8 cellular contexts compared by ENCODE assay signal in the genomic region with DNA sequence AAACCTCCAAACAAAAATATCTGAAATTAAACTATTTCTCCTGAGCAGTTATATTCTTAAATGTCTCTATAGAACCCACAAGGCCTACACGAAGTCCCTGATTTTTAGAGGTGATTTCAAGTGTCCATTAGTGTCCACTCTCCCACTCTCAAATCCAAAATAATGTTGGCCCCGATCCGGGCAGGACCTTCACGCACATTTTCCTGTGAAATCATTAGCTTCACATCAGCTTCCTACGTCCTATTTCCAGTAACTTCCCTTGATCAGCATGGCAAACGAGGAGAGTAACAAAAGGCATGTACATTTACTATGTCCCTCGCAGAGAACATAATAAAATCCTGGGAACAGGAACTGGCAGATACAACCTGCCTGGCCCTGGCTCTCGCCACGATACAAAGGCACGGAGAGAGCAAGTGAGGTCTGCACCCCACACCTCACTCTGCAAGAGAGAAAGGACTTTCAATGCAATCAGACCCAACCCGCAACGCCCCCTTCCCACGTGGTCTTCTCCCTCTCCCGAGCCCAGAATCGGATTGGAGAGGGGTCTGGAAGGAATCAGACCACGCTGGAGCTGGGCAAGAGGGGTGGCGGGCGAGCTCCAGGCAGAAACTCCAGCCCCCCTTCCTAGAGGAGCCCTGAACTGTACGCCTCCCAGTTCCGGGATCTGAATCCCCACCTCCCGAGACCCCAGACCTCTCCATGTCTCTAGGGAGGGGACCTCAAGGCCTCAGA. TPM values are rescaled to one million over a fixed set of nuclear protein-coding genes. Genes with fewer than 3 reads are reported as not detected.
A peak's percentile ranks its signal among the peaks of the same experiment; 100 is the strongest.
DNase-seq lines count a peak whose midpoint lies in the region; ATAC-seq and TF ChIP-seq lines count a peak whose summit lies in the region.

No MANE protein-coding gene starts in this region.

- intact Hi-C loops in lower leg skin (cut with DNase I; ENCODE audit: low total_unique reads), result no loop called here

- no peaks in the 10 kb centered on the region for H3K9me3 Mint-ChIP-seq in WTC11

- H3K36me3 Mint-ChIP-seq in WTC11, result peaks cover 5% of the 10 kb centered on the region

- H3K27ac Mint-ChIP-seq in WTC11, result peak overlapping the region; percentile 99

- 1 to 2% methylated on average over 19 to 20 of the region's 21 CpGs for WGBS in lower leg skin, 2 donors

- no peak for TF ChIP-seq POLR2A in lower leg skin (IDR thresholded peaks at IDR 0.05)

- POLR2A ChIA-PET in WTC11 (lab: Charles Lee), result interaction anchor here (1.0 to 1.5 kb wide), 5 partner anchors 9 to 251 kb away, joined by 3 to 5 read pairs (median 4); a partner anchor contains a TSS

- ATAC-seq in WTC11 (peak; percentile 33), GM18858 (IDR thresholded peaks at IDR 0.05; ENCODE audit: unreplicated experiment) (no peak)

- peak overlapping the region; percentile 88 for H3K4me3 ChIP-seq in HFF-Myc (replicated peaks; ENCODE audit: low read depth, low read length)
- peak overlapping the region; percentile 52 for H3K4me3 ChIP-seq in lower leg skin (ENCODE audit: low read depth, poor library complexity, severe bottlenecking)

- peak overlapping the region; percentile 97 for H3K4me3 Mint-ChIP-seq in WTC11

- CTCF ChIA-PET in WTC11 (lab: Charles Lee), result interaction anchor here (0.6 to 2.6 kb wide), 9 partner anchors 9 to 732 kb away, joined by 3 to 58 read pairs (median 5); a partner anchor contains a TSS

- H3K27me3 Mint-ChIP-seq in WTC11 (ENCODE audit: low read depth), result no peaks in the 10 kb centered on the region

- TF ChIP-seq CTCF in HFF-Myc (IDR thresholded peaks at IDR 0.05; ENCODE audit: low read depth, low read length, missing control alignments) (no peak), WTC11 (IDR thresholded peaks at IDR 0.05) (no peak), lower leg skin (IDR thresholded peaks at IDR 0.05) (no peak)

- DNase-seq in GM03348 (ENCODE audit: low spot score) (peak; percentile 72), HFF-Myc (ENCODE audit: extremely low read depth, low read depth) (no peak), NCI-H1930 (lab: John Stamatoyannopoulos, UW) (peak; percentile 19 to 36), WTC11 (ENCODE audit: low spot score) (peak; percentile 85), ecto neural progenitor cell (ENCODE audit: low spot score) (peak; percentile 93), lower leg skin (ENCODE audit: low spot score in 2 of 2) (peak in 1 of 2 donors; percentile 16)
- DNase-seq in stimulated activated CD4-positive, alpha-beta T cell treated with anti-CD3 and anti-CD28 coated beads, Interleukin-4, amount 100 ng/mL, for 1 hour, result peak; percentile 30

- peaks cover 36% of the 10 kb centered on the region for H3K4me1 Mint-ChIP-seq in WTC11

TF ChIP-seq in WTC11, 78 proteins besides CTCF, POLR2A, EP300 and RAD21 (continues in another document):
- no peak for TF ChIP-seq GABPB1 (CRISPR knock-in tag; IDR thresholded peaks at IDR 0.05)
- TF ChIP-seq SMAD3 (CRISPR knock-in tag; IDR thresholded peaks at IDR 0.05; ENCODE audit: borderline replicate concordance), result peak; percentile 19; the same call in 1 of the 2 replicates
- TF ChIP-seq SOX15 (CRISPR knock-in tag; IDR thresholded peaks at IDR 0.05), result no peak
- TF ChIP-seq, protein P1, sequence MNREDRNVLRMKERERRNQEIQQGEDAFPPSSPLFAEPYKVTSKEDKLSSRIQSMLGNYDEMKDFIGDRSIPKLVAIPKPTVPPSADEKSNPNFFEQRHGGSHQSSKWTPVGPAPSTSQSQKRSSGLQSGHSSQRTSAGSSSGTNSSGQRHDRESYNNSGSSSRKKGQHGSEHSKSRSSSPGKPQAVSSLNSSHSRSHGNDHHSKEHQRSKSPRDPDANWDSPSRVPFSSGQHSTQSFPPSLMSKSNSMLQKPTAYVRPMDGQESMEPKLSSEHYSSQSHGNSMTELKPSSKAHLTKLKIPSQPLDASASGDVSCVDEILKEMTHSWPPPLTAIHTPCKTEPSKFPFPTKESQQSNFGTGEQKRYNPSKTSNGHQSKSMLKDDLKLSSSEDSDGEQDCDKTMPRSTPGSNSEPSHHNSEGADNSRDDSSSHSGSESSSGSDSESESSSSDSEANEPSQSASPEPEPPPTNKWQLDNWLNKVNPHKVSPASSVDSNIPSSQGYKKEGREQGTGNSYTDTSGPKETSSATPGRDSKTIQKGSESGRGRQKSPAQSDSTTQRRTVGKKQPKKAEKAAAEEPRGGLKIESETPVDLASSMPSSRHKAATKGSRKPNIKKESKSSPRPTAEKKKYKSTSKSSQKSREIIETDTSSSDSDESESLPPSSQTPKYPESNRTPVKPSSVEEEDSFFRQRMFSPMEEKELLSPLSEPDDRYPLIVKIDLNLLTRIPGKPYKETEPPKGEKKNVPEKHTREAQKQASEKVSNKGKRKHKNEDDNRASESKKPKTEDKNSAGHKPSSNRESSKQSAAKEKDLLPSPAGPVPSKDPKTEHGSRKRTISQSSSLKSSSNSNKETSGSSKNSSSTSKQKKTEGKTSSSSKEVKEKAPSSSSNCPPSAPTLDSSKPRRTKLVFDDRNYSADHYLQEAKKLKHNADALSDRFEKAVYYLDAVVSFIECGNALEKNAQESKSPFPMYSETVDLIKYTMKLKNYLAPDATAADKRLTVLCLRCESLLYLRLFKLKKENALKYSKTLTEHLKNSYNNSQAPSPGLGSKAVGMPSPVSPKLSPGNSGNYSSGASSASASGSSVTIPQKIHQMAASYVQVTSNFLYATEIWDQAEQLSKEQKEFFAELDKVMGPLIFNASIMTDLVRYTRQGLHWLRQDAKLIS (CRISPR knock-in tag; IDR thresholded peaks at IDR 0.05; ENCODE audit: borderline replicate concordance), result 0 out of 2 replicates have a peak, but pooled peaks have one; percentile 14
- TF ChIP-seq, protein P2, sequence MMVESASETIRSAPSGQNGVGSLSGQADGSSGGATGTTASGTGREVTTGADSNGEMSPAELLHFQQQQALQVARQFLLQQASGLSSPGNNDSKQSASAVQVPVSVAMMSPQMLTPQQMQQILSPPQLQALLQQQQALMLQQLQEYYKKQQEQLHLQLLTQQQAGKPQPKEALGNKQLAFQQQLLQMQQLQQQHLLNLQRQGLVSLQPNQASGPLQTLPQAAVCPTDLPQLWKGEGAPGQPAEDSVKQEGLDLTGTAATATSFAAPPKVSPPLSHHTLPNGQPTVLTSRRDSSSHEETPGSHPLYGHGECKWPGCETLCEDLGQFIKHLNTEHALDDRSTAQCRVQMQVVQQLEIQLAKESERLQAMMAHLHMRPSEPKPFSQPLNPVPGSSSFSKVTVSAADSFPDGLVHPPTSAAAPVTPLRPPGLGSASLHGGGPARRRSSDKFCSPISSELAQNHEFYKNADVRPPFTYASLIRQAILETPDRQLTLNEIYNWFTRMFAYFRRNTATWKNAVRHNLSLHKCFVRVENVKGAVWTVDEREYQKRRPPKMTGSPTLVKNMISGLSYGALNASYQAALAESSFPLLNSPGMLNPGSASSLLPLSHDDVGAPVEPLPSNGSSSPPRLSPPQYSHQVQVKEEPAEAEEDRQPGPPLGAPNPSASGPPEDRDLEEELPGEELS (CRISPR knock-in tag; IDR thresholded peaks at IDR 0.05), result peak; percentile 71; the same call in 1 of the 2 replicates
- 0 out of 2 replicates have a peak, but pooled peaks have one; percentile 31 for TF ChIP-seq SMAD4 (CRISPR knock-in tag; IDR thresholded peaks at IDR 0.05)
- TF ChIP-seq, protein P3, sequence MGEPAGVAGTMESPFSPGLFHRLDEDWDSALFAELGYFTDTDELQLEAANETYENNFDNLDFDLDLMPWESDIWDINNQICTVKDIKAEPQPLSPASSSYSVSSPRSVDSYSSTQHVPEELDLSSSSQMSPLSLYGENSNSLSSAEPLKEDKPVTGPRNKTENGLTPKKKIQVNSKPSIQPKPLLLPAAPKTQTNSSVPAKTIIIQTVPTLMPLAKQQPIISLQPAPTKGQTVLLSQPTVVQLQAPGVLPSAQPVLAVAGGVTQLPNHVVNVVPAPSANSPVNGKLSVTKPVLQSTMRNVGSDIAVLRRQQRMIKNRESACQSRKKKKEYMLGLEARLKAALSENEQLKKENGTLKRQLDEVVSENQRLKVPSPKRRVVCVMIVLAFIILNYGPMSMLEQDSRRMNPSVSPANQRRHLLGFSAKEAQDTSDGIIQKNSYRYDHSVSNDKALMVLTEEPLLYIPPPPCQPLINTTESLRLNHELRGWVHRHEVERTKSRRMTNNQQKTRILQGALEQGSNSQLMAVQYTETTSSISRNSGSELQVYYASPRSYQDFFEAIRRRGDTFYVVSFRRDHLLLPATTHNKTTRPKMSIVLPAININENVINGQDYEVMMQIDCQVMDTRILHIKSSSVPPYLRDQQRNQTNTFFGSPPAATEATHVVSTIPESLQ (CRISPR knock-in tag; IDR thresholded peaks at IDR 0.05), result no peak
- TF ChIP-seq, protein P4, sequence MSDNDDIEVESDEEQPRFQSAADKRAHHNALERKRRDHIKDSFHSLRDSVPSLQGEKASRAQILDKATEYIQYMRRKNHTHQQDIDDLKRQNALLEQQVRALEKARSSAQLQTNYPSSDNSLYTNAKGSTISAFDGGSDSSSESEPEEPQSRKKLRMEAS (CRISPR knock-in tag; IDR thresholded peaks at IDR 0.05), result peak; percentile 89
- TF ChIP-seq JAZF1 (CRISPR knock-in tag; IDR thresholded peaks at IDR 0.05), result no peak
- TF ChIP-seq, protein P5, sequence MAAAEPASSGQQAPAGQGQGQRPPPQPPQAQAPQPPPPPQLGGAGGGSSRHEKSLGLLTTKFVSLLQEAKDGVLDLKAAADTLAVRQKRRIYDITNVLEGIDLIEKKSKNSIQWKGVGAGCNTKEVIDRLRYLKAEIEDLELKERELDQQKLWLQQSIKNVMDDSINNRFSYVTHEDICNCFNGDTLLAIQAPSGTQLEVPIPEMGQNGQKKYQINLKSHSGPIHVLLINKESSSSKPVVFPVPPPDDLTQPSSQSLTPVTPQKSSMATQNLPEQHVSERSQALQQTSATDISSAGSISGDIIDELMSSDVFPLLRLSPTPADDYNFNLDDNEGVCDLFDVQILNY (CRISPR knock-in tag; IDR thresholded peaks at IDR 0.05), result no peak
- TF ChIP-seq, protein P6, sequence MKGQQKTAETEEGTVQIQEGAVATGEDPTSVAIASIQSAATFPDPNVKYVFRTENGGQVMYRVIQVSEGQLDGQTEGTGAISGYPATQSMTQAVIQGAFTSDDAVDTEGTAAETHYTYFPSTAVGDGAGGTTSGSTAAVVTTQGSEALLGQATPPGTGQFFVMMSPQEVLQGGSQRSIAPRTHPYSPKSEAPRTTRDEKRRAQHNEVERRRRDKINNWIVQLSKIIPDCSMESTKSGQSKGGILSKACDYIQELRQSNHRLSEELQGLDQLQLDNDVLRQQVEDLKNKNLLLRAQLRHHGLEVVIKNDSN (CRISPR knock-in tag; IDR thresholded peaks at IDR 0.05), result peak; percentile 89
- TF ChIP-seq SP1 (CRISPR knock-in tag; conservative IDR thresholded peaks at IDR 0.05), result peak; percentile 24; the same call in 1 of the 2 replicates

RNA-seq across cellular contexts. Expression of a gene that starts 17.5 kb away (rescaled TPM):
- total RNA-seq in WTC11 (2021), result not detected in 3 replicates
- total RNA-seq in lower leg skin, result not detected

RNA-seq across cellular contexts. Expression of a gene that starts 48.4 kb away (rescaled TPM):
- total RNA-seq in WTC11 (2021) (167 to 177 TPM (median 173 TPM) in 3 replicates), lower leg skin (10 to 100 TPM; 24.2 to 35.7 (median 31.0) TPM)

RNA-seq across cellular contexts. Expression of a gene that starts 48.4 kb away (rescaled TPM):
- 16.5 to 22.2 TPM (median 19.2 TPM) in 3 replicates for total RNA-seq in WTC11 (2021)
- 10 to 100 TPM; 10.2 to 17.4 (median 14.4) TPM for total RNA-seq in lower leg skin
